ENCODE assay signal across 15 cellular contexts in the genomic region with DNA sequence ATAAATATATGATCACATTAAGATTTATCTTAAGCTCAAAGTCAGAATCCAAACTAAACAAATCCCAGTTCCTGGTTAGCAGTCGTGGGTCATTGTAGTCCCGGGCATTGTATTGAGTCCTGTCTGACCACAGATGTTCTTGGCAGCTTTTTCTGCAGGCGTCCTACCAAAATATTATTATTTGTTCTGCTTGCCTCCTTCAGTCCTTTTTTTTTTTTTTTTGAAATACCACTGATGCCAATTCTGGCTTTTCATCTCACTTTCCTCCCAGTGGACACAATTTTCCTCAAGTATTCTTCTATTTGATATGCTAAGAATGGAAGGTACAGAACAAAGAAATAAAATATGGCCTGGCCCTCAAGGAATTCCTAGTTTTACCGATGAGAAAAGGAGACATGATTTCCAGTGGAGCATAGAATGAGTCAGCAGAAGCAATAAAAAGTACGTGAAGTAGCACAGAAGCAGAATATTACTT.
DNase-seq lines count a peak whose midpoint lies in the region; FAIRE-seq and TF ChIP-seq lines count a peak whose summit lies in the region.
"Had no signal": no experiment of that assay in that cellular context is flagged by ENCODE, and none has a peak within 500 bp of the region (broad histone marks: within the 10 kb centered on the region; RNA-seq: fewer than 3 reads in every experiment).

No MANE protein-coding gene starts in this region.

- H3K79me2 ChIP-seq in Karpas-422 (ENCODE audit: low read length), result peaks cover 41% of the 10 kb centered on the region
- H3K79me2 ChIP-seq in mammary epithelial cell (ENCODE audit: insufficient read depth, low read length), result no peaks in the 10 kb centered on the region

- H3K27me3 ChIP-seq in Karpas-422 (ENCODE audit: low read length), result no peaks in the 10 kb centered on the region
- H3K27me3 ChIP-seq in mammary epithelial cell (ENCODE audit: insufficient read depth, low read length), result no peaks in the 10 kb centered on the region

- H3K27ac ChIP-seq in Karpas-422 (ENCODE audit: low read length) (peak overlapping the region; percentile 19; the same call in 1 of the 2 replicates), mammary epithelial cell (ENCODE audit: insufficient read depth, low read depth, low read length) (no peak overlapping the region), mesodermal cell (ENCODE audit: low read depth, low read length, severe bottlenecking) (peak overlapping the region; percentile 44)
- H3K27ac ChIP-seq: skin epidermis had no signal

- H4K20me1 ChIP-seq in Karpas-422 (ENCODE audit: insufficient read depth, low read depth, low read length) (no peaks in the 10 kb centered on the region), mammary epithelial cell (ENCODE audit: insufficient read depth, low read length) (no peaks in the 10 kb centered on the region)

- H3K4me1 ChIP-seq in Karpas-422 (ENCODE audit: low read length) (peaks cover 11% of the 10 kb centered on the region), mammary epithelial cell (ENCODE audit: insufficient read depth, low read length) (peaks cover 6% of the 10 kb centered on the region), mesodermal cell (ENCODE audit: control insufficient read depth, insufficient read depth, low read length, poor library complexity, severe bottlenecking) (no peaks in the 10 kb centered on the region)

- CTCF ChIA-PET in mammary epithelial cell (lab: Charles Lee; ENCODE audit: low non-redundant PET), result no interaction called here

- in situ Hi-C loops in mammary epithelial cell (cut with MboI; ENCODE audit: low sequenced_read_pairs in 2 of 2), result no loop called here

- H3K4me2 ChIP-seq in Karpas-422 (ENCODE audit: low read depth, low read length, poor library complexity, severe bottlenecking) (no peak overlapping the region), mammary epithelial cell (ENCODE audit: insufficient read depth, low read depth, low read length) (peak overlapping the region; percentile 39)

- TF ChIP-seq POLR2A in GM12892 (IDR thresholded peaks at IDR 0.05; ENCODE audit: low read depth, low read length), result no peak

- H3K9me2 ChIP-seq in Karpas-422 (replicated peaks; ENCODE audit: insufficient read depth, low read length), result no peaks in the 10 kb centered on the region

- no peak for TF ChIP-seq CTCF in mammary epithelial cell (conservative IDR thresholded peaks at IDR 0.05 in 1 of 2, IDR thresholded peaks at IDR 0.05 in 1 of 2; ENCODE audit: extremely low read depth in 1 of 2, insufficient read depth in 1 of 2, low read depth in 1 of 2, low read length in 2 of 2)

- intact Hi-C loops in mammary epithelial cell (cut with micrococcal nuclease), result no loop called here

- 8% methylated on average over 5 of the region's 5 CpGs for WGBS in mammary epithelial cell (ENCODE audit: low coverage, missing lambda C conversion rate)
- WGBS in mesodermal cell (ENCODE audit: insufficient coverage in 2 of 2), 2 experiments, result 83 to 84% methylated on average over 5 of the region's 5 CpGs

- H3K9me3 ChIP-seq in Karpas-422 (ENCODE audit: low read length) (no peaks in the 10 kb centered on the region; the same call in 1 of the 2 replicates), mammary epithelial cell (replicated peaks; ENCODE audit: insufficient read depth, low read length) (no peaks in the 10 kb centered on the region), mesodermal cell (ENCODE audit: control insufficient read depth, low read length) (no peaks in the 10 kb centered on the region)

- peak; percentile 45 for DNase-seq in A172 (ENCODE audit: low spot score)
- DNase-seq in Karpas-422, result no peak
- no peak for DNase-seq in mammary epithelial cell
- no peak for DNase-seq in NCI-H226
- no peak for DNase-seq in NCI-H1092 treated with DMSO at 0.1 percent for 48 hours (lab: John Stamatoyannopoulos, UW)
- DNase-seq in SIG-M5 treated with dmso at 0.1 percent for 504 hours (lab: John Stamatoyannopoulos, UW; ENCODE audit: unreplicated experiment), result no peak
- DNase-seq in GM12892 (ENCODE audit: insufficient read length), result no peak
- DNase-seq: glutamatergic neuron; KBM-7; NCI-H524; SHP77 treated with DMSO at 0.1 percent for 48 hours; stimulated activated CD8-positive, alpha-beta memory T cell treated with anti-CD3 and anti-CD28 coated beads, Interleukin-4, amount 100 ng/mL, for 48 hours had no signal

- H3K9ac ChIP-seq in Karpas-422 (ENCODE audit: low read length), result no peak overlapping the region
- H3K9ac ChIP-seq in mammary epithelial cell (ENCODE audit: insufficient read depth, low read length), result no peak overlapping the region

- peaks cover 6% of the 10 kb centered on the region; the same call in 1 of the 2 replicates for H3K36me3 ChIP-seq in Karpas-422 (ENCODE audit: insufficient read depth, low read length)
- H3K36me3 ChIP-seq in mammary epithelial cell (ENCODE audit: insufficient read depth, low read length), result no peaks in the 10 kb centered on the region
- no peaks in the 10 kb centered on the region for H3K36me3 ChIP-seq in mesodermal cell (ENCODE audit: control insufficient read depth, insufficient read depth, low read length)

- H2AFZ ChIP-seq in Karpas-422 (ENCODE audit: low read length), result no peak overlapping the region
- peak overlapping the region; percentile 48 for H2AFZ ChIP-seq in mammary epithelial cell (ENCODE audit: low read depth, low read length)

- BruUV-seq in mammary epithelial cell (replicated peaks; lab: Mats Ljungman, UMichigan), result no TSS peak

- no peak overlapping the region for H3K4me3 ChIP-seq in Karpas-422 (ENCODE audit: low read length)
- no peak overlapping the region for H3K4me3 ChIP-seq in mammary epithelial cell (replicated peaks in 1 of 3; ENCODE audit: insufficient read depth in 1 of 3, low read depth in 2 of 3, low read length in 3 of 3)
- H3K4me3 ChIP-seq in mesodermal cell (ENCODE audit: extremely low read depth, insufficient read depth, low read length, poor library complexity, severe bottlenecking), result no peak overlapping the region
- H3K4me3 ChIP-seq: lung, skin epidermis had no signal

- FAIRE-seq in GM12892 (lab: Jason Lieb, UNC), result no peak

- dilution Hi-C loops in mammary epithelial cell (cut with HindIII; ENCODE audit: low sequenced_read_pairs), result no loop called here
